9 cellular contexts compared by ENCODE assay signal in genomic region chr2:137009953-137010352, GRCh38.
"Had no signal": no experiment of that assay in that cellular context is flagged by ENCODE, and none has a peak within 500 bp of the region (broad histone marks: within the 10 kb centered on the region; RNA-seq: fewer than 3 reads in every experiment).

No MANE protein-coding gene starts in this region.

- FAIRE-seq: H1, H54, HTR-8/SVneo, K562 had no signal

- H2AFZ ChIP-seq: GM23338 had no signal

- DNase-seq: H9, HCEC 1CT, IMR-90, KG1 had no signal

- H3K4me3 ChIP-seq: GM23338, K562 had no signal

- ATAC-seq: GM23338, K562 had no signal

- H3K4me2 ChIP-seq: GM23338 had no signal
